ENCODE assay signal across 16 cellular contexts in genomic region chr14:41899416-41899815, GRCh38.
DNase-seq lines count a peak whose midpoint lies in the region; ATAC-seq, FAIRE-seq and TF ChIP-seq lines count a peak whose summit lies in the region.
"Had no signal": no experiment of that assay in that cellular context is flagged by ENCODE, and none has a peak within 500 bp of the region (broad histone marks: within the 10 kb centered on the region; RNA-seq: fewer than 3 reads in every experiment).

No MANE protein-coding gene starts in this region.

- TF ChIP-seq CTCF in mucosa of descending colon (IDR thresholded peaks at IDR 0.05): no peak

- intact Hi-C loops in mucosa of descending colon (cut with DNase I, micrococcal nuclease) (no loop called here), head of caudate nucleus (cut with DNase I) (no loop called here)

- no peak for FAIRE-seq in GM12892 (lab: Jason Lieb, UNC)
- FAIRE-seq: bronchial epithelial cell had no signal

- no peak for ATAC-seq in mucosa of descending colon
- ATAC-seq: gastrocnemius medialis, HCT116 had no signal

- no peak overlapping the region for H3K4me3 ChIP-seq in mucosa of descending colon
- H3K4me3 ChIP-seq: gastrocnemius medialis had no signal

- H3K4me1 ChIP-seq in mucosa of descending colon (ENCODE audit: low read depth): no peaks in the 10 kb centered on the region
- H3K4me1 ChIP-seq: gastrocnemius medialis had no signal

- H3K9me3 ChIP-seq in mucosa of descending colon: no peaks in the 10 kb centered on the region
- H3K9me3 ChIP-seq: gastrocnemius medialis had no signal

- DNase-seq in NCI-H1105 (lab: John Stamatoyannopoulos, UW) (peak; percentile 93), NCI-H2171 treated with DMSO at 0.1 percent for 48 hours (lab: John Stamatoyannopoulos, UW) (peak; percentile 100), amniotic epithelial cell (ENCODE audit: low read depth) (peak; percentile 11), myocyte (ENCODE audit: low read depth) (peak; percentile 6), mucosa of descending colon (no peak), OCI-M2 (lab: John Stamatoyannopoulos, UW; ENCODE audit: unreplicated experiment) (no peak), head of caudate nucleus (no peak), GM12892 (ENCODE audit: insufficient read length) (no peak)
- DNase-seq: activated B cell treated with CpG ODN at 0.5 μM for 24 hours; activated naive CD4-positive, alpha-beta T cell treated with anti-CD3 and anti-CD28 coated beads, Interleukin-2, amount 10 ng/mL, durations not matched to agents 7 days and 5 days; effector CD8-positive, alpha-beta T cell; gastrocnemius medialis; KG1; T-helper 1 cell had no signal

- TF ChIP-seq POLR2A in GM12892 (IDR thresholded peaks at IDR 0.05; ENCODE audit: low read depth, low read length): no peak

- H3K36me3 ChIP-seq in mucosa of descending colon (ENCODE audit: low read depth): no peaks in the 10 kb centered on the region
- H3K36me3 ChIP-seq: gastrocnemius medialis had no signal

Comparison
In these comparisons a context has a peak if more than half of its experiments do, and no peak if none do; other contexts are left out.
1. DNase-seq: peak in NCI-H1105 (single experiment), NCI-H2171 treated with DMSO at 0.1 percent for 48 hours (single experiment), amniotic epithelial cell (single experiment) and myocyte (single experiment); none in mucosa of descending colon (0 of 3), OCI-M2 (single experiment), head of caudate nucleus (0 of 42) and GM12892 (single experiment).